Comparison of ENCODE assay signal across 8 cellular contexts in the genomic region with DNA sequence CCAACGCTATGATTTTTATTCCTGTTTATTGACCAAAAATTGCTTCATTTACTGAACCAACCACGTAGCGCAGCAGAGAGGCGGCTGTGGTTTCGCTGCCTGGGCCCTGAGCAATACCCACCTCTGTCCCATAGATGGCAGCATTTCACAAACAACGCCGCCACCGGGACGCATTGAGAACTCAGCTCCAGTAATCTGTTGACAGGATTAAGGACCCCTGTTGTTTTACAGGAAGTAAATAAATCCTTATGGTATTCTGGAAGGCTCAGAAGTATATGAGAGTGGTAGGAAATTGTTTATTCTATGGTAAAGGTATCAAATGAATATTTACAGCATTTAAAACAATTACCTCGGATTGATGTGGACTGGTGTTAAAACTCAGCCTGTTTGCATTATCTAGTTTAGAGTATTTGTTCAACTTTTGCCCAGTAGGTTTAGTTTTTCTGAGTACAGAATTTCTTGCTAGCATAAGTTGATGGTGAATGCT.
DNase-seq lines count a peak whose midpoint lies in the region; ATAC-seq and TF ChIP-seq lines count a peak whose summit lies in the region.

No MANE protein-coding gene starts in this region.

- TF ChIP-seq CTCF in activated B cell treated with CpG ODN at 0.5 μM for 24 hours (IDR thresholded peaks at IDR 0.05) = peak; percentile 97

- H3K9me3 Mint-ChIP-seq in activated B cell treated with CpG ODN at 0.5 μM for 24 hours = peaks cover 4% of the 10 kb centered on the region

- H3K36me3 Mint-ChIP-seq in activated B cell treated with CpG ODN at 0.5 μM for 24 hours (ENCODE audit: low read depth) = no peaks in the 10 kb centered on the region

- CTCF ChIA-PET in activated B cell treated with CpG ODN at 0.5 μM for 24 hours (lab: Charles Lee) = interaction anchor here (0.6 to 2.8 kb wide), 4 partner anchors 8 to 1451 kb away, joined by 3 to 25 read pairs (median 7); no protein-coding TSS in a partner anchor

- no peak overlapping the region for H3K27ac Mint-ChIP-seq in activated B cell treated with CpG ODN at 0.5 μM for 24 hours

- DNase-seq in Ammon's horn (ENCODE audit: low spot score) (peak; percentile 84), NCI-H2227 (lab: John Stamatoyannopoulos, UW; ENCODE audit: unreplicated experiment) (peak; percentile 83), activated B cell treated with CpG ODN at 0.5 μM for 24 hours (peak; percentile 15), cerebellum (ENCODE audit: low spot score) (peak; percentile 26), left lobe of liver (ENCODE audit: low spot score) (peak; percentile 75)
- DNase-seq in stimulated activated CD4-positive, alpha-beta T cell treated with anti-CD3 and anti-CD28 coated beads, Interleukin-4, amount 100 ng/mL, for 48 hours (ENCODE audit: low read depth in 2 of 2) = peak; percentile 17 to 50

- H3K4me1 Mint-ChIP-seq in activated B cell treated with CpG ODN at 0.5 μM for 24 hours = no peaks in the 10 kb centered on the region

- peak; percentile 98 for ATAC-seq in GM19023 (IDR thresholded peaks at IDR 0.05; ENCODE audit: unreplicated experiment)
- peak; percentile 91 for ATAC-seq in HG03108 (IDR thresholded peaks at IDR 0.05; ENCODE audit: unreplicated experiment)
- peak; percentile 77 for ATAC-seq in activated B cell treated with CpG ODN at 0.5 μM for 24 hours (ENCODE audit: low read depth)
- ATAC-seq in left lobe of liver = peak; percentile 100

- intact Hi-C loops in activated B cell treated with CpG ODN at 0.5 μM for 24 hours (cut with micrococcal nuclease) = loop anchor here (1.0 kb wide), 1 partner anchor 1452 kb away; no protein-coding TSS in a partner anchor

- no peak overlapping the region for H3K4me3 Mint-ChIP-seq in activated B cell treated with CpG ODN at 0.5 μM for 24 hours

- no peaks in the 10 kb centered on the region for H3K27me3 Mint-ChIP-seq in activated B cell treated with CpG ODN at 0.5 μM for 24 hours

- POLR2A ChIA-PET in activated B cell treated with CpG ODN at 0.5 μM for 24 hours (lab: Charles Lee) = no interaction called here

Comparison
In these comparisons a context has a peak if more than half of its experiments do, and no peak if none do; other contexts are left out.
1. Peak in every context shown above with its lines: DNase-seq and ATAC-seq.
2. DNase-seq: peak in every context shown above with its lines; median percentile 84 in Ammon's horn; 83 in NCI-H2227; 75 in left lobe of liver; 34 in stimulated activated CD4-positive, alpha-beta T cell treated with anti-CD3 and anti-CD28 coated beads, Interleukin-4, amount 100 ng/mL, for 48 hours; 26 in cerebellum; 15 in activated B cell treated with CpG ODN at 0.5 μM for 24 hours.